In the genomic region with DNA sequence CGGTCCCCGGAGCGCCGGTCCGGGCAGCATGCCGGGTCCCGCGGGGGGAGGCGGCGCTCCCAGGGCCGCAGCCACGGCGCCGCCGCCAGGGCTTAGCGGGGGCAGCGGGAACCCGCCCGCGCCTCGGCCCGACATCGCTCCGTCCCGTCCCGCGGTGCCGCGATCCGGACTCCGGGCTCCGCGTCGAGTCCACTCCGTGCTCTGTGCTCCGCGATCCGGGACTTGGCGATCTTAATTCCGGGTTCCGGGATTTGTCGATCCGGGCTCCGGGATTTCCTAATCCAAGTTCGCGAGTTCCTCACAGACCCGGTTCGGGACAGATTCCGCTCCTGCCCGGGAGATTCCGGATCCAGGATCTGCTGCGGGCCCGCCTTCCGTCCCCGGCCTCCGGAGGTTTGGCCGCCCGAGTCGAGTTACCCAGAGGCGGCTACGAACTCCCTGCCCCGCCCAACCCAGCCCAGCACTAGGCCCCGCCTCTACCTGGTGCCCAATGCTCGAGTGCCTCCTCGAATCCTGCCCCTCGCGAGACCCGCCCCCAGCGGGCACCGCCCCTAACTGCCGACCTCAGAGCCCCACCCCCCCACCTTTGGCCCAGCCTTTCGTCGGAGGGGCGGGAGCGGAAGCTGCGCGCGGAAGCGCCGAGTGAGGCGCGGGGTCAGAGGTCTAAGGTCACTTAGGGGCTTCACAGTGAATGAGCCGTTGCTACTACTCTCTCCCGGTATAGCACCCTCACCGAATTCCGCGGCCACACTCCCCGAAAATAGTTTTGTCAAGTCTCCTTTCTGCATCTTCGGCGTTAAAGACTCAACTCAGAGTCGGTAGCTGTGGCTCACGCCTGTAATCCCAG, we compare ENCODE assay signal across 8 cellular contexts. TPM values are rescaled to one million over a fixed set of nuclear protein-coding genes. Genes with fewer than 3 reads are reported as not detected.
DNase-seq lines count a peak whose midpoint lies in the region; ATAC-seq, FAIRE-seq and TF ChIP-seq lines count a peak whose summit lies in the region.

A gene (minus strand): TSS at position 146 of the 847 bp plus-strand sequence. CDS start 11 bp downstream, at position 135.

- no peak for FAIRE-seq in kidney (lab: Jason Lieb, UNC)

- H3K4me3 ChIP-seq in AG10803 (ENCODE audit: low read length) (peak within 1 kb of the TSS; percentile 85), kidney (ENCODE audit: low read length in 2 of 2) (peak within 1 kb of the TSS; percentile 77 to 90)

- intact Hi-C loops in kidney (cut with DNase I): no loop called here

- TF ChIP-seq POLR2A in GM19099 (IDR thresholded peaks at IDR 0.05; ENCODE audit: extremely low read depth, insufficient read length, low read depth): peak; percentile 81

- H3K27ac ChIP-seq in kidney (ENCODE audit: low read depth in 2 of 2, low read length in 2 of 2): peak within 1 kb of the TSS; percentile 91 to 92

- H3K9ac ChIP-seq in kidney (ENCODE audit: low read length in 2 of 2): peak within 1 kb of the TSS; percentile 76 to 94

- H3K9me3 ChIP-seq in kidney (ENCODE audit: control insufficient read depth in 1 of 2, low read length in 2 of 2): no peaks in the 10 kb centered on the region

- DNase-seq in AG10803 (ENCODE audit: low read depth) (peak; percentile 99), NCI-H460 (ENCODE audit: extremely low read depth, low read depth) (peak; percentile 98), cerebellum (ENCODE audit: low spot score) (peak; percentile 99), kidney (peak; percentile 100)
- peak; percentile 98 for DNase-seq in activated CD4-positive, alpha-beta T cell treated with anti-CD3 and anti-CD28 coated beads for 1 hour
- DNase-seq in stimulated activated CD4-positive, alpha-beta T cell treated with anti-CD3 and anti-CD28 coated beads, Interleukin-15, amount 100 ng/mL, for 24 hours: peak; percentile 99

- H3K36me3 ChIP-seq in kidney (ENCODE audit: control insufficient read depth in 1 of 2, insufficient read depth in 2 of 2, low read length in 2 of 2): no peaks in the 10 kb centered on the region

- ATAC-seq in HG03432 (IDR thresholded peaks at IDR 0.05; ENCODE audit: unreplicated experiment): peak; percentile 82

- H3K4me1 ChIP-seq in kidney (ENCODE audit: control insufficient read depth in 1 of 2, insufficient read depth in 1 of 2, low read depth in 1 of 2, low read length in 2 of 2): peaks cover 21 to 32% of the 10 kb centered on the region in 2 donors

- TF ChIP-seq CTCF in AG10803 (conservative IDR thresholded peaks at IDR 0.05; ENCODE audit: low read length) (no peak), kidney (IDR thresholded peaks at IDR 0.05; ENCODE audit: borderline replicate concordance, extremely low read depth, insufficient read depth) (peak; percentile 12)

RNA-seq across cellular contexts. Expression of the gene that starts here (rescaled TPM):
- 73.6 and 75.5 TPM in 2 replicates for total RNA-seq in NCI-H460 (2014; rRNA removed; shearing (Covaris generic))
- 107 and 153 TPM in 2 replicates for polyA plus RNA-seq in NCI-H460 (2014; cell fraction: nucleus; rRNA removed)
- total RNA-seq in cerebellum: 16.3 TPM
- total RNA-seq in kidney: 65.1 TPM
- 39.9 TPM for polyA plus RNA-seq in kidney (ENCODE audit: insufficient read depth, low read depth, low replicate concordance)

Comparison
In these comparisons a context has a peak if more than half of its experiments do, and no peak if none do; other contexts are left out.
1. Peak in every context shown above with its lines: DNase-seq, ATAC-seq, H3K4me3 ChIP-seq and H3K27ac ChIP-seq.